ENCODE assay signal across 13 cellular contexts in genomic region chr2:221529177-221529942, GRCh38. TPM values are rescaled to one million over a fixed set of nuclear protein-coding genes. Genes with fewer than 3 reads are reported as not detected.
A peak's percentile ranks its signal among the peaks of the same experiment; 100 is the strongest.
DNase-seq lines count a peak whose midpoint lies in the region; ATAC-seq, FAIRE-seq and TF ChIP-seq lines count a peak whose summit lies in the region.
"Had no signal": no experiment of that assay in that cellular context is flagged by ENCODE, and none has a peak within 500 bp of the region (broad histone marks: within the 10 kb centered on the region; RNA-seq: fewer than 3 reads in every experiment).

No MANE protein-coding gene starts in this region.

- H3K27ac Mint-ChIP-seq in mesothelial cell of epicardium, result peak overlapping the region; percentile 2
- H3K27ac Mint-ChIP-seq in GM23338, result no peak overlapping the region

- ATAC-seq in HG03159 (IDR thresholded peaks at IDR 0.05; ENCODE audit: unreplicated experiment) (no peak), GM23338 (no peak)

- peak; percentile 16 for DNase-seq in NCI-H748 treated with DMSO at 0.1 percent for 48 hours (lab: John Stamatoyannopoulos, UW)
- peak; percentile 7 for DNase-seq in central memory CD4-positive, alpha-beta T cell
- DNase-seq in mesothelial cell of epicardium (ENCODE audit: low spot score in 2 of 2, unreplicated experiment in 2 of 2), result no peak
- DNase-seq in NCI-H446 (lab: John Stamatoyannopoulos, UW), result no peak
- DNase-seq in frontal cortex (ENCODE audit: low spot score in 2 of 2), result no peak
- no peak for DNase-seq in GM23338 (ENCODE audit: low spot score)
- DNase-seq: aorta, C1 segment of cervical spinal cord, kidney, NCI-H1436 treated with DMSO at 0.1 percent for 48 hours, WERI-Rb-1 had no signal

- no peaks in the 10 kb centered on the region for H3K36me3 ChIP-seq in ACC112 (ENCODE audit: insufficient read depth, low read length)
- H3K36me3 ChIP-seq in GM23338 (ENCODE audit: insufficient read depth), result no peaks in the 10 kb centered on the region
- H3K36me3 ChIP-seq: WERI-Rb-1 had no signal

- H3K4me1 ChIP-seq in ACC112 (ENCODE audit: control insufficient read depth, insufficient read depth, low read length, unreplicated experiment) (peaks cover 19% of the 10 kb centered on the region), GM23338 (ENCODE audit: insufficient read depth) (peaks cover 9% of the 10 kb centered on the region)

- H3K27ac ChIP-seq in ACC112 (ENCODE audit: low read depth, low read length) (no peak overlapping the region), GM23338 (ENCODE audit: low read depth) (no peak overlapping the region)
- H3K27ac ChIP-seq: WERI-Rb-1 had no signal

- H2AFZ ChIP-seq in ACC112 (ENCODE audit: low read length, unreplicated experiment) (peak overlapping the region; percentile 43), GM23338 (no peak overlapping the region)

- no peak overlapping the region for H3K4me2 ChIP-seq in GM23338

- no peak for FAIRE-seq in frontal cortex (lab: Jason Lieb, UNC)
- FAIRE-seq: kidney had no signal

- peaks cover 46% of the 10 kb centered on the region for H3K4me1 Mint-ChIP-seq in mesothelial cell of epicardium
- H3K4me1 Mint-ChIP-seq in GM23338, result peaks cover 31% of the 10 kb centered on the region

- H3K4me3 Mint-ChIP-seq in mesothelial cell of epicardium (no peak overlapping the region), GM23338 (no peak overlapping the region)

- H3K27me3 ChIP-seq in ACC112 (ENCODE audit: insufficient read depth, low read length) (no peaks in the 10 kb centered on the region), GM23338 (ENCODE audit: insufficient read depth) (no peaks in the 10 kb centered on the region)

- H3K36me3 Mint-ChIP-seq in mesothelial cell of epicardium, result no peaks in the 10 kb centered on the region
- H3K36me3 Mint-ChIP-seq in GM23338 (ENCODE audit: low read depth), result no peaks in the 10 kb centered on the region

- H3F3A ChIP-seq in GM23338 (replicated peaks; ENCODE audit: low read depth), result no peaks in the 10 kb centered on the region

- no peaks in the 10 kb centered on the region for H4K20me1 ChIP-seq in GM23338 (replicated peaks; ENCODE audit: insufficient read depth)

- H3K9me2 ChIP-seq in GM23338 (ENCODE audit: insufficient read depth), result no peaks in the 10 kb centered on the region

- H3K9me3 Mint-ChIP-seq in mesothelial cell of epicardium (no peaks in the 10 kb centered on the region), GM23338 (no peaks in the 10 kb centered on the region)

- no peak overlapping the region for H3K4me3 ChIP-seq in ACC112 (ENCODE audit: low read depth, low read length)
- no peak overlapping the region for H3K4me3 ChIP-seq in GM23338

- H3K27me3 Mint-ChIP-seq in mesothelial cell of epicardium (ENCODE audit: low read depth) (no peaks in the 10 kb centered on the region), GM23338 (ENCODE audit: insufficient read depth, low read depth, poor library complexity) (no peaks in the 10 kb centered on the region)

- H3K79me2 ChIP-seq in ACC112 (ENCODE audit: control insufficient read depth, insufficient read depth, low read length, unreplicated experiment) (no peaks in the 10 kb centered on the region), GM23338 (replicated peaks; ENCODE audit: insufficient read depth) (no peaks in the 10 kb centered on the region)

- no peak for TF ChIP-seq CTCF in mesothelial cell of epicardium (IDR thresholded peaks at IDR 0.05; ENCODE audit: unreplicated experiment)
- TF ChIP-seq CTCF in GM23338 (conservative IDR thresholded peaks at IDR 0.05; ENCODE audit: low read depth in 2 of 2), result no peak

TF ChIP-seq in GM23338, 12 proteins besides CTCF, POLR2A, EP300 and RAD21 (continues in another document):
- TF ChIP-seq NANOG (IDR thresholded peaks at IDR 0.05; ENCODE audit: borderline replicate concordance) (no peak), ZNF114 (CRISPR knock-in tag; IDR thresholded peaks at IDR 0.05) (no peak), POLR2AphosphoS5 (IDR thresholded peaks at IDR 0.05; ENCODE audit: low read depth) (no peak), EZH2 (IDR thresholded peaks at IDR 0.05; ENCODE audit: low read depth, unreplicated experiment) (no peak), EZH2phosphoT487 (IDR thresholded peaks at IDR 0.05; ENCODE audit: unreplicated experiment) (no peak), STAT1 (IDR thresholded peaks at IDR 0.05; ENCODE audit: unreplicated experiment) (no peak), CREB1 (CRISPR knock-in tag; IDR thresholded peaks at IDR 0.05; ENCODE audit: low read depth) (no peak), ZNF462 (CRISPR knock-in tag; IDR thresholded peaks at IDR 0.05) (no peak), ETS1 (IDR thresholded peaks at IDR 0.05) (no peak), JUNB (IDR thresholded peaks at IDR 0.05; ENCODE audit: unreplicated experiment) (no peak)

RNA-seq across cellular contexts. Expression of gene EPHA4, which starts 42.7 kb away (rescaled TPM):
- 20.5 to 20.9 TPM (median 20.6 TPM) in 3 replicates for total RNA-seq in mesothelial cell of epicardium
- 158 TPM for total RNA-seq in frontal cortex
- 6.2 and 7.2 TPM in 2 replicates for total RNA-seq in GM23338 (2014; rRNA removed; shearing (Covaris generic))
- polyA plus RNA-seq in GM23338 (2016; fragmentation: Nextera tagmentation; extraction: Ambion mirVana), result 4.1 and 5.5 TPM in 2 replicates

Comparison
In these comparisons a context has a peak if more than half of its experiments do, and no peak if none do; other contexts are left out.
1. DNase-seq: peak in NCI-H748 treated with DMSO at 0.1 percent for 48 hours (single experiment) and central memory CD4-positive, alpha-beta T cell (single experiment); none in mesothelial cell of epicardium (0 of 2), NCI-H446 (0 of 2), frontal cortex (0 of 2) and GM23338 (single experiment).